ENCODE assay signal across 2 cellular contexts in the genomic region with DNA sequence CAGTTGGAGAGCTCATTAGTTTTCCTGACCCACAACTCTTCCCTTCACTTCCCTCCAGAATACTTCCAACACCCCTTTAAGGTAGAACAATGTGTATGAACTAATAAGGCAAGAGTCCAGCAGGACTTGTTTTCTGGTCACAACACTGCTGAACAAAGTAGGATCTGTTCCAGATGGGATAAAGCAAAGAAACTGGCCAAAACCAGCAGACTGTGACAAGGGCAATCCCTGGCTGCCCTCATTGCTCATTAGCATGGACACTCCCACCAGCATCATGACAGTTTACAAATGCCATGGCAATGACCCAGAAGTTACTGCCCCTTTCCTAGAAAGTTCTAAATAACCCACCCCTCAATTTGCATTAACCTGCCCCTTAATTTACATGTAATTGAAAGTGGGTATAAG.
TF ChIP-seq lines count a peak whose summit lies in the region.

No MANE protein-coding gene starts in this region.

TF ChIP-seq in Ishikawa, 13 proteins besides CTCF, POLR2A, EP300 and RAD21 (continued from another document):
- TF ChIP-seq, protein P1, sequence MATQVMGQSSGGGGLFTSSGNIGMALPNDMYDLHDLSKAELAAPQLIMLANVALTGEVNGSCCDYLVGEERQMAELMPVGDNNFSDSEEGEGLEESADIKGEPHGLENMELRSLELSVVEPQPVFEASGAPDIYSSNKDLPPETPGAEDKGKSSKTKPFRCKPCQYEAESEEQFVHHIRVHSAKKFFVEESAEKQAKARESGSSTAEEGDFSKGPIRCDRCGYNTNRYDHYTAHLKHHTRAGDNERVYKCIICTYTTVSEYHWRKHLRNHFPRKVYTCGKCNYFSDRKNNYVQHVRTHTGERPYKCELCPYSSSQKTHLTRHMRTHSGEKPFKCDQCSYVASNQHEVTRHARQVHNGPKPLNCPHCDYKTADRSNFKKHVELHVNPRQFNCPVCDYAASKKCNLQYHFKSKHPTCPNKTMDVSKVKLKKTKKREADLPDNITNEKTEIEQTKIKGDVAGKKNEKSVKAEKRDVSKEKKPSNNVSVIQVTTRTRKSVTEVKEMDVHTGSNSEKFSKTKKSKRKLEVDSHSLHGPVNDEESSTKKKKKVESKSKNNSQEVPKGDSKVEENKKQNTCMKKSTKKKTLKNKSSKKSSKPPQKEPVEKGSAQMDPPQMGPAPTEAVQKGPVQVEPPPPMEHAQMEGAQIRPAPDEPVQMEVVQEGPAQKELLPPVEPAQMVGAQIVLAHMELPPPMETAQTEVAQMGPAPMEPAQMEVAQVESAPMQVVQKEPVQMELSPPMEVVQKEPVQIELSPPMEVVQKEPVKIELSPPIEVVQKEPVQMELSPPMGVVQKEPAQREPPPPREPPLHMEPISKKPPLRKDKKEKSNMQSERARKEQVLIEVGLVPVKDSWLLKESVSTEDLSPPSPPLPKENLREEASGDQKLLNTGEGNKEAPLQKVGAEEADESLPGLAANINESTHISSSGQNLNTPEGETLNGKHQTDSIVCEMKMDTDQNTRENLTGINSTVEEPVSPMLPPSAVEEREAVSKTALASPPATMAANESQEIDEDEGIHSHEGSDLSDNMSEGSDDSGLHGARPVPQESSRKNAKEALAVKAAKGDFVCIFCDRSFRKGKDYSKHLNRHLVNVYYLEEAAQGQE (IDR thresholded peaks at IDR 0.05; ENCODE audit: low read depth) = no peak
- no peak for TF ChIP-seq FOXM1 (IDR thresholded peaks at IDR 0.05; ENCODE audit: borderline replicate concordance, low read depth)
- no peak for TF ChIP-seq MAX (IDR thresholded peaks at IDR 0.05)
- TF ChIP-seq, protein P2, sequence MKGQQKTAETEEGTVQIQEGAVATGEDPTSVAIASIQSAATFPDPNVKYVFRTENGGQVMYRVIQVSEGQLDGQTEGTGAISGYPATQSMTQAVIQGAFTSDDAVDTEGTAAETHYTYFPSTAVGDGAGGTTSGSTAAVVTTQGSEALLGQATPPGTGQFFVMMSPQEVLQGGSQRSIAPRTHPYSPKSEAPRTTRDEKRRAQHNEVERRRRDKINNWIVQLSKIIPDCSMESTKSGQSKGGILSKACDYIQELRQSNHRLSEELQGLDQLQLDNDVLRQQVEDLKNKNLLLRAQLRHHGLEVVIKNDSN (IDR thresholded peaks at IDR 0.05) = no peak
- TF ChIP-seq TCF12 (IDR thresholded peaks at IDR 0.05; ENCODE audit: low read depth) = peak; percentile 28; the same call in 1 of the 2 replicates
- 0 out of 2 replicates have a peak, but pooled peaks have one; percentile 15 for TF ChIP-seq CREB1 (IDR thresholded peaks at IDR 0.05; ENCODE audit: low read depth)
- peak; percentile 73 for TF ChIP-seq NFIC (IDR thresholded peaks at IDR 0.05)

TF ChIP-seq in K562, 482 proteins besides CTCF, POLR2A, EP300 and RAD21 (continued from another document and continues in another):
- TF ChIP-seq YY1 (IDR thresholded peaks at IDR 0.05; ENCODE audit: borderline replicate concordance in 1 of 3, control insufficient read depth in 1 of 3, extremely low read depth in 1 of 3, insufficient read depth in 3 of 3, insufficient read length in 1 of 3, insufficient replicate concordance in 2 of 3, low read depth in 1 of 3, low read length in 2 of 3) (peak in 1 of 3 experiments; percentile 15), PHF8 (IDR thresholded peaks at IDR 0.05; ENCODE audit: borderline replicate concordance, low read length) (no peak), TBP (optimal IDR thresholded peaks at IDR 0.05; ENCODE audit: low read depth, low read length) (peak; percentile 80), MEIS2 (IDR thresholded peaks at IDR 0.05; ENCODE audit: partially characterized antibody) (peak; percentile 60), KHSRP (IDR thresholded peaks at IDR 0.05) (no peak), THRA (IDR thresholded peaks at IDR 0.05) (no peak), CEBPG (CRISPR knock-in tag; IDR thresholded peaks at IDR 0.05) (no peak), CEBPG (tag; conservative IDR thresholded peaks at IDR 0.05 in 1 of 2, IDR thresholded peaks at IDR 0.05 in 1 of 2) (no peak), RBM25 (IDR thresholded peaks at IDR 0.05; ENCODE audit: low read depth, low read length, severe bottlenecking) (no peak), ZNF197 (CRISPR knock-in tag; IDR thresholded peaks at IDR 0.05; ENCODE audit: low read depth) (no peak), RHOXF2B (CRISPR knock-in tag; conservative IDR thresholded peaks at IDR 0.05) (no peak), ZNF507 (tag; conservative IDR thresholded peaks at IDR 0.05) (no peak), ATF1 (CRISPR knock-in tag; IDR thresholded peaks at IDR 0.05) (no peak), ATF1 (tag; IDR thresholded peaks at IDR 0.05) (no peak), PHF20 (IDR thresholded peaks at IDR 0.05; ENCODE audit: partially characterized antibody) (no peak), ERF (CRISPR knock-in tag; IDR thresholded peaks at IDR 0.05) (no peak), NBN (IDR thresholded peaks at IDR 0.05; ENCODE audit: low read depth) (no peak), ATF4 (CRISPR knock-in tag; IDR thresholded peaks at IDR 0.05) (no peak)
- TF ChIP-seq, protein P3, sequence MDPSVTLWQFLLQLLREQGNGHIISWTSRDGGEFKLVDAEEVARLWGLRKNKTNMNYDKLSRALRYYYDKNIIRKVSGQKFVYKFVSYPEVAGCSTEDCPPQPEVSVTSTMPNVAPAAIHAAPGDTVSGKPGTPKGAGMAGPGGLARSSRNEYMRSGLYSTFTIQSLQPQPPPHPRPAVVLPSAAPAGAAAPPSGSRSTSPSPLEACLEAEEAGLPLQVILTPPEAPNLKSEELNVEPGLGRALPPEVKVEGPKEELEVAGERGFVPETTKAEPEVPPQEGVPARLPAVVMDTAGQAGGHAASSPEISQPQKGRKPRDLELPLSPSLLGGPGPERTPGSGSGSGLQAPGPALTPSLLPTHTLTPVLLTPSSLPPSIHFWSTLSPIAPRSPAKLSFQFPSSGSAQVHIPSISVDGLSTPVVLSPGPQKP (CRISPR knock-in tag; IDR thresholded peaks at IDR 0.05) = no peak
- TF ChIP-seq, protein P2 (CRISPR knock-in tag; IDR thresholded peaks at IDR 0.05) = no peak
- TF ChIP-seq, protein P4, sequence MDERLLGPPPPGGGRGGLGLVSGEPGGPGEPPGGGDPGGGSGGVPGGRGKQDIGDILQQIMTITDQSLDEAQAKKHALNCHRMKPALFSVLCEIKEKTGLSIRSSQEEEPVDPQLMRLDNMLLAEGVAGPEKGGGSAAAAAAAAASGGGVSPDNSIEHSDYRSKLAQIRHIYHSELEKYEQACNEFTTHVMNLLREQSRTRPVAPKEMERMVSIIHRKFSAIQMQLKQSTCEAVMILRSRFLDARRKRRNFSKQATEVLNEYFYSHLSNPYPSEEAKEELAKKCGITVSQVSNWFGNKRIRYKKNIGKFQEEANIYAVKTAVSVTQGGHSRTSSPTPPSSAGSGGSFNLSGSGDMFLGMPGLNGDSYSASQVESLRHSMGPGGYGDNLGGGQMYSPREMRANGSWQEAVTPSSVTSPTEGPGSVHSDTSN (CRISPR knock-in tag; IDR thresholded peaks at IDR 0.05; ENCODE audit: low read depth) = no peak
- TF ChIP-seq, protein P4 (tag; conservative IDR thresholded peaks at IDR 0.05; ENCODE audit: low read depth) = 0 out of 2 replicates have a peak, but pooled peaks have one; percentile 20
- TF ChIP-seq, protein P5, sequence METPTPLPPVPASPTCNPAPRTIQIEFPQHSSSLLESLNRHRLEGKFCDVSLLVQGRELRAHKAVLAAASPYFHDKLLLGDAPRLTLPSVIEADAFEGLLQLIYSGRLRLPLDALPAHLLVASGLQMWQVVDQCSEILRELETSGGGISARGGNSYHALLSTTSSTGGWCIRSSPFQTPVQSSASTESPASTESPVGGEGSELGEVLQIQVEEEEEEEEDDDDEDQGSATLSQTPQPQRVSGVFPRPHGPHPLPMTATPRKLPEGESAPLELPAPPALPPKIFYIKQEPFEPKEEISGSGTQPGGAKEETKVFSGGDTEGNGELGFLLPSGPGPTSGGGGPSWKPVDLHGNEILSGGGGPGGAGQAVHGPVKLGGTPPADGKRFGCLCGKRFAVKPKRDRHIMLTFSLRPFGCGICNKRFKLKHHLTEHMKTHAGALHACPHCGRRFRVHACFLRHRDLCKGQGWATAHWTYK (CRISPR knock-in tag; IDR thresholded peaks at IDR 0.05) = no peak
- TF ChIP-seq, protein P6, sequence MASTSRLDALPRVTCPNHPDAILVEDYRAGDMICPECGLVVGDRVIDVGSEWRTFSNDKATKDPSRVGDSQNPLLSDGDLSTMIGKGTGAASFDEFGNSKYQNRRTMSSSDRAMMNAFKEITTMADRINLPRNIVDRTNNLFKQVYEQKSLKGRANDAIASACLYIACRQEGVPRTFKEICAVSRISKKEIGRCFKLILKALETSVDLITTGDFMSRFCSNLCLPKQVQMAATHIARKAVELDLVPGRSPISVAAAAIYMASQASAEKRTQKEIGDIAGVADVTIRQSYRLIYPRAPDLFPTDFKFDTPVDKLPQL (IDR thresholded peaks at IDR 0.05; ENCODE audit: extremely low read depth, insufficient read length) = peak; percentile 37
- TF ChIP-seq, protein P7, sequence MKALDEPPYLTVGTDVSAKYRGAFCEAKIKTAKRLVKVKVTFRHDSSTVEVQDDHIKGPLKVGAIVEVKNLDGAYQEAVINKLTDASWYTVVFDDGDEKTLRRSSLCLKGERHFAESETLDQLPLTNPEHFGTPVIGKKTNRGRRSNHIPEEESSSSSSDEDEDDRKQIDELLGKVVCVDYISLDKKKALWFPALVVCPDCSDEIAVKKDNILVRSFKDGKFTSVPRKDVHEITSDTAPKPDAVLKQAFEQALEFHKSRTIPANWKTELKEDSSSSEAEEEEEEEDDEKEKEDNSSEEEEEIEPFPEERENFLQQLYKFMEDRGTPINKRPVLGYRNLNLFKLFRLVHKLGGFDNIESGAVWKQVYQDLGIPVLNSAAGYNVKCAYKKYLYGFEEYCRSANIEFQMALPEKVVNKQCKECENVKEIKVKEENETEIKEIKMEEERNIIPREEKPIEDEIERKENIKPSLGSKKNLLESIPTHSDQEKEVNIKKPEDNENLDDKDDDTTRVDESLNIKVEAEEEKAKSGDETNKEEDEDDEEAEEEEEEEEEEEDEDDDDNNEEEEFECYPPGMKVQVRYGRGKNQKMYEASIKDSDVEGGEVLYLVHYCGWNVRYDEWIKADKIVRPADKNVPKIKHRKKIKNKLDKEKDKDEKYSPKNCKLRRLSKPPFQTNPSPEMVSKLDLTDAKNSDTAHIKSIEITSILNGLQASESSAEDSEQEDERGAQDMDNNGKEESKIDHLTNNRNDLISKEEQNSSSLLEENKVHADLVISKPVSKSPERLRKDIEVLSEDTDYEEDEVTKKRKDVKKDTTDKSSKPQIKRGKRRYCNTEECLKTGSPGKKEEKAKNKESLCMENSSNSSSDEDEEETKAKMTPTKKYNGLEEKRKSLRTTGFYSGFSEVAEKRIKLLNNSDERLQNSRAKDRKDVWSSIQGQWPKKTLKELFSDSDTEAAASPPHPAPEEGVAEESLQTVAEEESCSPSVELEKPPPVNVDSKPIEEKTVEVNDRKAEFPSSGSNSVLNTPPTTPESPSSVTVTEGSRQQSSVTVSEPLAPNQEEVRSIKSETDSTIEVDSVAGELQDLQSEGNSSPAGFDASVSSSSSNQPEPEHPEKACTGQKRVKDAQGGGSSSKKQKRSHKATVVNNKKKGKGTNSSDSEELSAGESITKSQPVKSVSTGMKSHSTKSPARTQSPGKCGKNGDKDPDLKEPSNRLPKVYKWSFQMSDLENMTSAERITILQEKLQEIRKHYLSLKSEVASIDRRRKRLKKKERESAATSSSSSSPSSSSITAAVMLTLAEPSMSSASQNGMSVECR (CRISPR knock-in tag; IDR thresholded peaks at IDR 0.05) = no peak
- TF ChIP-seq, protein P8, sequence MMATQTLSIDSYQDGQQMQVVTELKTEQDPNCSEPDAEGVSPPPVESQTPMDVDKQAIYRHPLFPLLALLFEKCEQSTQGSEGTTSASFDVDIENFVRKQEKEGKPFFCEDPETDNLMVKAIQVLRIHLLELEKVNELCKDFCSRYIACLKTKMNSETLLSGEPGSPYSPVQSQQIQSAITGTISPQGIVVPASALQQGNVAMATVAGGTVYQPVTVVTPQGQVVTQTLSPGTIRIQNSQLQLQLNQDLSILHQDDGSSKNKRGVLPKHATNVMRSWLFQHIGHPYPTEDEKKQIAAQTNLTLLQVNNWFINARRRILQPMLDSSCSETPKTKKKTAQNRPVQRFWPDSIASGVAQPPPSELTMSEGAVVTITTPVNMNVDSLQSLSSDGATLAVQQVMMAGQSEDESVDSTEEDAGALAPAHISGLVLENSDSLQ (IDR thresholded peaks at IDR 0.05) = peak; percentile 78
- TF ChIP-seq, protein P9, sequence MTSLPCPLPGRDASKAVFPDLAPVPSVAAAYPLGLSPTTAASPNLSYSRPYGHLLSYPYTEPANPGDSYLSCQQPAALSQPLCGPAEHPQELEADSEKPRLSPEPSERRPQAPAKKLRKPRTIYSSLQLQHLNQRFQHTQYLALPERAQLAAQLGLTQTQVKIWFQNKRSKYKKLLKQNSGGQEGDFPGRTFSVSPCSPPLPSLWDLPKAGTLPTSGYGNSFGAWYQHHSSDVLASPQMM (CRISPR knock-in tag; IDR thresholded peaks at IDR 0.05) = no peak
